7 cellular contexts compared by ENCODE assay signal in the genomic region with DNA sequence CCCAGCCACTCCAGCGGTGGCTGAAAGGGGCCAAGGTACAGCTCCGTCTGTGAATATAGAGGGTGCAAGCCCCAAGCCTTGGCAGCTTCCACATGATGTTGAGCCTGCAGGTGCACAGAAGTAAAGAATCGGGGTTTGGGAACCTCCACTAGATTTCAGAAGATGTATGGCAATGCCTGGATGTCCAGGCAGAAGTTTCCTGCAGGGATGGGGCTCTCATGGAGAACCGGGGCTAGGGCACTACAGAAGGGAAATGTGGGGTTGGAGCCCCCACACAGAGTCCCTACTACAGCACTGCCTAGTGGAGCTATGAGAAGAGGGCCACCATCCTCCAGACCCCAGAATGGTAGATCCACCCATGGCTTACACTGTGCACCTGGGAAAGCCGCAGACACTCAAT.
"Had no signal": no experiment of that assay in that cellular context is flagged by ENCODE, and none has a peak within 500 bp of the region (broad histone marks: within the 10 kb centered on the region; RNA-seq: fewer than 3 reads in every experiment).

No MANE protein-coding gene starts in this region.

- DNase-seq: GDM1, GF-D8 had no signal

- FAIRE-seq: G401.6, GM12891, GM12892, GM18507, GM19239 had no signal
